8 cellular contexts compared by ENCODE assay signal in the genomic region with DNA sequence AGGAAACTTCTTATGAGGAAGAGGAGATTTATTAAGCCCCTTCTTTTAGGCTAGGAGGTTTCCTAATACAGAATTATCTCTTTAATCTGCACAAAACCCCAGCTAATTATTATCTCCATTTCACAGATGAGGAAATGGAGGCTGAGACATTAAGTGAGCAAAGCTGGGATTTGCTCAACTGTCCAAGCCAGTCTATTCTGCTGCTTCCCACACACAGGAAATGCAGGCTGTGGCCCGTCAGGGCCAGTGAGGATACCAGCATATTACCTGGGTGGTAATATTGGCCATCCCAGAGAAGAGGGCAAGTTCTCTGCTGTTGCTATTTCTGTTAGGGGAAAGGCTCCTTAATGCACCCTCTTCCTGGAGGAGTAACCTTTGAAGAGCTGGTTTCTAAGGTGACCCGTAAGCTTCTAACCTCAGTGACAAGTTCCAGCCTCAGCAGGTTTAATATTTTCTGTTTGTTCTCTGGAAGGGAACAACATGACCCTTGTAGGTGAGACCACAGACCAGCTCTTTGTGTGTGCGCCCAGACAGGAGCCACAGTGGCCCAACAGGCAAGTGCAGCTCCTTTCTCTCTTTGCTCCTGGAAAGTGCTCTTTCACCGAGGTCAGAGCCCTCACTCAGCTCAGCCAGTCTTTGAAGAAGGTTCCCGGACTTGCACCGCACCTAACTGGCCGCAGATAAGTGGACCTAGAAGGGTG. TPM values are rescaled to one million over a fixed set of nuclear protein-coding genes. Genes with fewer than 3 reads are reported as not detected.
DNase-seq lines count a peak whose midpoint lies in the region; ATAC-seq and TF ChIP-seq lines count a peak whose summit lies in the region.

No MANE protein-coding gene starts in this region.

- ATAC-seq in DND-41 (ENCODE audit: insufficient read depth, low read depth) = 0 out of 3 replicates have a peak, but pooled peaks have one; percentile 7
- ATAC-seq in GM19467 (IDR thresholded peaks at IDR 0.05; ENCODE audit: unreplicated experiment) = peak; percentile 41
- peak; percentile 32 for ATAC-seq in HG03521 (IDR thresholded peaks at IDR 0.05; ENCODE audit: unreplicated experiment)
- ATAC-seq in left lobe of liver = peak; percentile 29

- no peak overlapping the region; the same call in 1 of the 2 replicates for H3K4me2 ChIP-seq in DND-41 (ENCODE audit: insufficient read depth, low read length)

- H3K9me3 ChIP-seq in DND-41 (ENCODE audit: insufficient read depth, low read length, severe bottlenecking) = no peaks in the 10 kb centered on the region

- TF ChIP-seq CTCF in DND-41 (IDR thresholded peaks at IDR 0.05; ENCODE audit: borderline replicate concordance, extremely low read depth, low read length, poor library complexity, severe bottlenecking) = no peak

- H3K4me1 ChIP-seq in DND-41 (ENCODE audit: insufficient read depth, low read length) = no peaks in the 10 kb centered on the region

- no peak for DNase-seq in DND-41
- DNase-seq in left lobe of liver (ENCODE audit: low spot score) = no peak
- no peak for DNase-seq in NCI-H2171 (lab: John Stamatoyannopoulos, UW)
- no peak for DNase-seq in NCI-H2029 (lab: John Stamatoyannopoulos, UW)
- no peak for DNase-seq in NCI-H1092 treated with DMSO at 0.1 percent for 48 hours (lab: John Stamatoyannopoulos, UW)
- DNase-seq in COLO668 (lab: John Stamatoyannopoulos, UW; ENCODE audit: unreplicated experiment) = no peak

- H3K9ac ChIP-seq in DND-41 (ENCODE audit: low read depth, low read length) = no peak overlapping the region

- peak overlapping the region; percentile 31; the same call in 1 of the 2 replicates for H2AFZ ChIP-seq in DND-41 (ENCODE audit: low read depth, low read length)

- no peak overlapping the region for H3K4me3 ChIP-seq in DND-41 (ENCODE audit: low read depth in 1 of 2, low read length in 2 of 2)

- no peaks in the 10 kb centered on the region for H3K79me2 ChIP-seq in DND-41 (ENCODE audit: insufficient read depth, low read length)

- H4K20me1 ChIP-seq in DND-41 (ENCODE audit: insufficient read depth, low read length) = no peaks in the 10 kb centered on the region

- H3K27me3 ChIP-seq in DND-41 (ENCODE audit: insufficient read depth, low read length, poor library complexity) = no peaks in the 10 kb centered on the region

- no peaks in the 10 kb centered on the region for H3K36me3 ChIP-seq in DND-41 (ENCODE audit: insufficient read depth, low read length)

- H3K27ac ChIP-seq in DND-41 (ENCODE audit: low read length) = no peak overlapping the region

RNA-seq across cellular contexts. Expression of gene TBC1D9, which starts 35.6 kb away (rescaled TPM):
- total RNA-seq in left lobe of liver = 7.5 TPM
